9 cellular contexts compared by ENCODE assay signal in genomic region chr2:171878481-171878993, GRCh38. TPM values are rescaled to one million over a fixed set of nuclear protein-coding genes. Genes with fewer than 3 reads are reported as not detected.
DNase-seq lines count a peak whose midpoint lies in the region; ATAC-seq, FAIRE-seq and TF ChIP-seq lines count a peak whose summit lies in the region.
"Had no signal": no experiment of that assay in that cellular context is flagged by ENCODE, and none has a peak within 500 bp of the region (broad histone marks: within the 10 kb centered on the region; RNA-seq: fewer than 3 reads in every experiment).

No MANE protein-coding gene starts in this region.

- ATAC-seq in pancreas (peak; percentile 67 to 83 (median 76)), GM18861 (IDR thresholded peaks at IDR 0.05; ENCODE audit: unreplicated experiment) (no peak)

- no peak for FAIRE-seq in pancreas (lab: Jason Lieb, UNC)

- no peak for TF ChIP-seq CTCF in pancreas (IDR thresholded peaks at IDR 0.05)

- H3K27me3 ChIP-seq in endocrine pancreas (ENCODE audit: control insufficient read depth, insufficient read depth, low read length): no peaks in the 10 kb centered on the region
- no peaks in the 10 kb centered on the region for H3K27me3 ChIP-seq in pancreas

- H3K4me3 ChIP-seq in endocrine pancreas (ENCODE audit: control insufficient read depth, insufficient read depth, low read length) (peak overlapping the region; percentile 50), pancreas (no peak overlapping the region)
- H3K4me3 ChIP-seq: skin epidermis had no signal

- no peaks in the 10 kb centered on the region for H3K9me3 ChIP-seq in endocrine pancreas (ENCODE audit: control insufficient read depth, low read length)
- H3K9me3 ChIP-seq in pancreas: no peaks in the 10 kb centered on the region

- DNase-seq in EL: peak; percentile 27
- peak; percentile 35 for DNase-seq in NCI-H2171 (lab: John Stamatoyannopoulos, UW)
- DNase-seq in pancreas: no peak
- DNase-seq in NCI-H1694 (lab: John Stamatoyannopoulos, UW): no peak
- no peak for DNase-seq in GOT3 (lab: John Stamatoyannopoulos, UW)
- no peak for DNase-seq in activated CD8-positive, alpha-beta memory T cell treated with anti-CD3 and anti-CD28 coated beads, Interleukin-2, amount 50 U/mL, for 48 hours

- H3K27ac ChIP-seq in pancreas: no peak overlapping the region

- WGBS in pancreas, 2 donors: 24 to 46% methylated on average over 2 of the region's 2 CpGs

- intact Hi-C loops in pancreas (cut with DNase I): no loop called here

- H3K4me1 ChIP-seq in endocrine pancreas (ENCODE audit: control insufficient read depth, insufficient read depth, low read length) (peaks cover 12% of the 10 kb centered on the region), pancreas (peaks cover 0 to 8% (median 0%) of the 10 kb centered on the region in 3 donors)

- no peaks in the 10 kb centered on the region for H3K36me3 ChIP-seq in endocrine pancreas (ENCODE audit: control insufficient read depth, insufficient read depth, low read length)
- H3K36me3 ChIP-seq in pancreas: no peaks in the 10 kb centered on the region

- no peak overlapping the region for H3K9ac ChIP-seq in endocrine pancreas (ENCODE audit: control insufficient read depth, insufficient read depth, low read length)

RNA-seq across cellular contexts. Expression of gene SLC25A12, which starts 15.5 kb away (rescaled TPM):
- 1 to 10 TPM; 1.7 to 4.3 (median 3.0) TPM for total RNA-seq in pancreas
- 1 to 10 TPM; 2.8 to 8.9 TPM for polyA plus RNA-seq in pancreas

RNA-seq across cellular contexts. Expression of gene HAT1, which starts 43.7 kb away (rescaled TPM):
- 10 to 100 TPM; 13.5 to 19.0 (median 16.2) TPM for total RNA-seq in pancreas
- 10 to 100 TPM in 1 of 2 donors, 1 to 10 TPM in 1; 7.8 to 20.1 TPM for polyA plus RNA-seq in pancreas

Comparison
In these comparisons a context has a peak if more than half of its experiments do, and no peak if none do; other contexts are left out.
1. DNase-seq: peak in EL (single experiment) and NCI-H2171 (single experiment); none in pancreas (0 of 6), NCI-H1694 (single experiment), GOT3 (single experiment) and activated CD8-positive, alpha-beta memory T cell treated with anti-CD3 and anti-CD28 coated beads, Interleukin-2, amount 50 U/mL, for 48 hours (single experiment).